ENCODE assay signal across 1 cellular context in the genomic region with DNA sequence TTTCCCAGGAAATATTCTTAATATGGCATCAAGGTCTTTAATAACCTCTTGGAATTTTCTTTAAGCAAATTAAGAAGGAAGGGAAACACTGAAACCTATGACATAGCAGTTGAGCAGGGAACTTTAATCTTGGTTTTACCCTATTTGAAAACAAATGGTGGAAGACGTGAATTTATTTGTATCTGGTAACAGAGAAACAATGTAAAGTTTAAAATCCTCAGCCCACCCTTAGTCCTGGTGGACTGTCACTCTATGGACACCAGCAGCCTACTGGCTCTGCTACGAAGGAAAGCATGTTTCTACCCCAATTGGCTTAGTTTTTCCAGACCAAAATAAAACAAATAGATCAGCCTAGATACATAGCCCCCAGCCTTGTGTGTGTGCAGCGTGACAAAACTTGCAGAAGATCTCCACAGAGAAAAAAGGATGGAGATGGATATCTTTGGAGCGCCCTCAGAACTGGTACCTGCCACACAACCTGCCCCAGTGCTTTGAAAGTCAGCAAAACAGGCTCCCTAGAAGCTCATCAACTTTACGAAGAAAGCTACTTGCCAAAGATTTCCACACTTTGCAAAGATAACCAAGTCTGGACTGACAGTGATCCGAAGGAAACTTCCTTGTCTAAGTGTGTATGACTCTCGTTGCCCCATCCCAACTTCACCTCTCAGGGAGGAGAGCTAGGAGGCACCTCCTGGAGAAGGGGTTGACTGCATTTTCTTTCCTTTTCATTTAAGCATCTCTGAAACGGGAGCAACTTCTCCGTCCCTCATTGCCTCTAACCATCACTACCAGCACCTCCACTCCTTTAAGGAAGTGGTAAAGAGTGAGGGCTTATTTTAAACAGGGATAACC.
TF ChIP-seq lines count a peak whose summit lies in the region.

No MANE protein-coding gene starts in this region.

TF ChIP-seq in H1, 55 proteins besides CTCF, POLR2A, EP300 and RAD21:
- TF ChIP-seq SP4 (IDR thresholded peaks at IDR 0.05; ENCODE audit: low read length) (no peak), CBX8 (IDR thresholded peaks at IDR 0.05; ENCODE audit: borderline replicate concordance, low read depth, low read length) (0 out of 2 replicates have a peak, but pooled peaks have one; percentile 63), RBBP5 (IDR thresholded peaks at IDR 0.05; ENCODE audit: borderline replicate concordance, low read depth, low read length) (no peak), GABPA (IDR thresholded peaks at IDR 0.05; ENCODE audit: borderline replicate concordance, insufficient read depth, low read length) (no peak), RNF2 (IDR thresholded peaks at IDR 0.05; ENCODE audit: borderline replicate concordance, low read depth, low read length, missing control alignments, poor library complexity, severe bottlenecking) (peak; percentile 53), SUZ12 (IDR thresholded peaks at IDR 0.05; ENCODE audit: low read length) (peak; percentile 4; the same call in 1 of the 2 replicates), SRF (IDR thresholded peaks at IDR 0.05; ENCODE audit: low read depth, low read length) (no peak), NRF1 (IDR thresholded peaks at IDR 0.05; ENCODE audit: low read depth, low read length) (no peak), KDM5A (IDR thresholded peaks at IDR 0.05; ENCODE audit: low read length) (no peak)
